Comparison of ENCODE assay signal across 1 cellular context in the genomic region with DNA sequence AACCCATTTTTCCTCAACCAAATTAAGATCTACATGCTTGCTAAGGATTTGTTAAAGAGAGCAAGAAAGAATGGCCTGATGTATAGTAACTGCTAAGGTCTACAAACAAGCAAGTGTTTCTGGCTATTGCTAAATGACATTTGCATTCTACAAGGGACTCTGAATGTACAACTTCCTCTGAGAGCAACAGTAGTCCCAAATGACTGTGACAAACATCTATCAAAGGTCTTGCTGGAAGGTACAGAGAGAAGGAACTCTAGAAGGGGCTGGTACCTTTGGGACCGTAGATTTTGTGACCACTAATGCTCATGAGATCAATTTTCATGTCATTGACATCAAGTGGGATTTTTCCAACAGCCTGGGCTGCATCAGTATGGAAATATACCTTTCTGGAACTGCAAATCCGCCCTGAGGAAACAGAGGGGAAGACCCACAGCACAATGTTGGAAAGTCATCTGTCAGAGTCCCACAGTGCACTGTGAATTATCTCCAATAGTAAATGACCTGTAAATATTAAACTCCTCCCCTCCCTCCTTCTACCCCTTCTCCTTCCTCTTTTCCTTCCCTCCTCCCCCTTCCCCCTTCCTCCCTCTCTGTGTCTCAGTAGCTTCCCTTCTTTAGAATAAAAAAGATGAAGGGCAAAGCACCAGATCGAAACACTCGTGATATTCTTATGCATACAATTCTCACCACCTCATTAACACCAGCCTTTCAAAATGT.
TF ChIP-seq lines count a peak whose summit lies in the region.

No MANE protein-coding gene starts in this region.

TF ChIP-seq in GM23338, 12 proteins besides CTCF, POLR2A, EP300 and RAD21 (continued from another document):
- TF ChIP-seq, protein P1, sequence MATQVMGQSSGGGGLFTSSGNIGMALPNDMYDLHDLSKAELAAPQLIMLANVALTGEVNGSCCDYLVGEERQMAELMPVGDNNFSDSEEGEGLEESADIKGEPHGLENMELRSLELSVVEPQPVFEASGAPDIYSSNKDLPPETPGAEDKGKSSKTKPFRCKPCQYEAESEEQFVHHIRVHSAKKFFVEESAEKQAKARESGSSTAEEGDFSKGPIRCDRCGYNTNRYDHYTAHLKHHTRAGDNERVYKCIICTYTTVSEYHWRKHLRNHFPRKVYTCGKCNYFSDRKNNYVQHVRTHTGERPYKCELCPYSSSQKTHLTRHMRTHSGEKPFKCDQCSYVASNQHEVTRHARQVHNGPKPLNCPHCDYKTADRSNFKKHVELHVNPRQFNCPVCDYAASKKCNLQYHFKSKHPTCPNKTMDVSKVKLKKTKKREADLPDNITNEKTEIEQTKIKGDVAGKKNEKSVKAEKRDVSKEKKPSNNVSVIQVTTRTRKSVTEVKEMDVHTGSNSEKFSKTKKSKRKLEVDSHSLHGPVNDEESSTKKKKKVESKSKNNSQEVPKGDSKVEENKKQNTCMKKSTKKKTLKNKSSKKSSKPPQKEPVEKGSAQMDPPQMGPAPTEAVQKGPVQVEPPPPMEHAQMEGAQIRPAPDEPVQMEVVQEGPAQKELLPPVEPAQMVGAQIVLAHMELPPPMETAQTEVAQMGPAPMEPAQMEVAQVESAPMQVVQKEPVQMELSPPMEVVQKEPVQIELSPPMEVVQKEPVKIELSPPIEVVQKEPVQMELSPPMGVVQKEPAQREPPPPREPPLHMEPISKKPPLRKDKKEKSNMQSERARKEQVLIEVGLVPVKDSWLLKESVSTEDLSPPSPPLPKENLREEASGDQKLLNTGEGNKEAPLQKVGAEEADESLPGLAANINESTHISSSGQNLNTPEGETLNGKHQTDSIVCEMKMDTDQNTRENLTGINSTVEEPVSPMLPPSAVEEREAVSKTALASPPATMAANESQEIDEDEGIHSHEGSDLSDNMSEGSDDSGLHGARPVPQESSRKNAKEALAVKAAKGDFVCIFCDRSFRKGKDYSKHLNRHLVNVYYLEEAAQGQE (IDR thresholded peaks at IDR 0.05; ENCODE audit: unreplicated experiment), result no peak
- TF ChIP-seq ZNF331 (CRISPR knock-in tag; IDR thresholded peaks at IDR 0.05; ENCODE audit: low read depth), result no peak
- TF ChIP-seq, protein P2, sequence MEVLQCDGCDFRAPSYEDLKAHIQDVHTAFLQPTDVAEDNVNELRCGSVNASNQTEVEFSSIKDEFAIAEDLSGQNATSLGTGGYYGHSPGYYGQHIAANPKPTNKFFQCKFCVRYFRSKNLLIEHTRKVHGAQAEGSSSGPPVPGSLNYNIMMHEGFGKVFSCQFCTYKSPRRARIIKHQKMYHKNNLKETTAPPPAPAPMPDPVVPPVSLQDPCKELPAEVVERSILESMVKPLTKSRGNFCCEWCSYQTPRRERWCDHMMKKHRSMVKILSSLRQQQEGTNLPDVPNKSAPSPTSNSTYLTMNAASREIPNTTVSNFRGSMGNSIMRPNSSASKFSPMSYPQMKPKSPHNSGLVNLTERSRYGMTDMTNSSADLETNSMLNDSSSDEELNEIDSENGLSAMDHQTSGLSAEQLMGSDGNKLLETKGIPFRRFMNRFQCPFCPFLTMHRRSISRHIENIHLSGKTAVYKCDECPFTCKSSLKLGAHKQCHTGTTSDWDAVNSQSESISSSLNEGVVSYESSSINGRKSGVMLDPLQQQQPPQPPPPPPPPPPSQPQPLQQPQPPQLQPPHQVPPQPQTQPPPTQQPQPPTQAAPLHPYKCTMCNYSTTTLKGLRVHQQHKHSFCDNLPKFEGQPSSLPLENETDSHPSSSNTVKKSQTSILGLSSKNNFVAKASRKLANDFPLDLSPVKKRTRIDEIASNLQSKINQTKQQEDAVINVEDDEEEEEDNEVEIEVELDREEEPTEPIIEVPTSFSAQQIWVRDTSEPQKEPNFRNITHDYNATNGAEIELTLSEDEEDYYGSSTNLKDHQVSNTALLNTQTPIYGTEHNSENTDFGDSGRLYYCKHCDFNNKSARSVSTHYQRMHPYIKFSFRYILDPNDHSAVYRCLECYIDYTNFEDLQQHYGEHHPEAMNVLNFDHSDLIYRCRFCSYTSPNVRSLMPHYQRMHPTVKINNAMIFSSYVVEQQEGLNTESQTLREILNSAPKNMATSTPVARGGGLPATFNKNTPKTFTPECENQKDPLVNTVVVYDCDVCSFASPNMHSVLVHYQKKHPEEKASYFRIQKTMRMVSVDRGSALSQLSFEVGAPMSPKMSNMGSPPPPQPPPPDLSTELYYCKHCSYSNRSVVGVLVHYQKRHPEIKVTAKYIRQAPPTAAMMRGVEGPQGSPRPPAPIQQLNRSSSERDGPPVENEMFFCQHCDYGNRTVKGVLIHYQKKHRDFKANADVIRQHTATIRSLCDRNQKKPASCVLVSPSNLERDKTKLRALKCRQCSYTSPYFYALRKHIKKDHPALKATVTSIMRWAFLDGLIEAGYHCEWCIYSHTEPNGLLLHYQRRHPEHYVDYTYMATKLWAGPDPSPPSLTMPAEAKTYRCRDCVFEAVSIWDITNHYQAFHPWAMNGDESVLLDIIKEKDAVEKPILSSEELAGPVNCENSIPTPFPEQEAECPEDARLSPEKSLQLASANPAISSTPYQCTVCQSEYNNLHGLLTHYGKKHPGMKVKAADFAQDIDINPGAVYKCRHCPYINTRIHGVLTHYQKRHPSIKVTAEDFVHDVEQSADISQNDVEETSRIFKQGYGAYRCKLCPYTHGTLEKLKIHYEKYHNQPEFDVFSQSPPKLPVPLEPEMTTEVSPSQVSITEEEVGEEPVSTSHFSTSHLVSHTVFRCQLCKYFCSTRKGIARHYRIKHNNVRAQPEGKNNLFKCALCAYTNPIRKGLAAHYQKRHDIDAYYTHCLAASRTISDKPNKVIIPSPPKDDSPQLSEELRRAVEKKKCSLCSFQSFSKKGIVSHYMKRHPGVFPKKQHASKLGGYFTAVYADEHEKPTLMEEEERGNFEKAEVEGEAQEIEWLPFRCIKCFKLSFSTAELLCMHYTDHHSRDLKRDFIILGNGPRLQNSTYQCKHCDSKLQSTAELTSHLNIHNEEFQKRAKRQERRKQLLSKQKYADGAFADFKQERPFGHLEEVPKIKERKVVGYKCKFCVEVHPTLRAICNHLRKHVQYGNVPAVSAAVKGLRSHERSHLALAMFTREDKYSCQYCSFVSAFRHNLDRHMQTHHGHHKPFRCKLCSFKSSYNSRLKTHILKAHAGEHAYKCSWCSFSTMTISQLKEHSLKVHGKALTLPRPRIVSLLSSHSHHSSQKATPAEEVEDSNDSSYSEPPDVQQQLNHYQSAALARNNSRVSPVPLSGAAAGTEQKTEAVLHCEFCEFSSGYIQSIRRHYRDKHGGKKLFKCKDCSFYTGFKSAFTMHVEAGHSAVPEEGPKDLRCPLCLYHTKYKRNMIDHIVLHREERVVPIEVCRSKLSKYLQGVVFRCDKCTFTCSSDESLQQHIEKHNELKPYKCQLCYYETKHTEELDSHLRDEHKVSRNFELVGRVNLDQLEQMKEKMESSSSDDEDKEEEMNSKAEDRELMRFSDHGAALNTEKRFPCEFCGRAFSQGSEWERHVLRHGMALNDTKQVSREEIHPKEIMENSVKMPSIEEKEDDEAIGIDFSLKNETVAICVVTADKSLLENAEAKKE (CRISPR knock-in tag; IDR thresholded peaks at IDR 0.05), result no peak
- TF ChIP-seq STAT1 (IDR thresholded peaks at IDR 0.05; ENCODE audit: unreplicated experiment), result no peak
- no peak for TF ChIP-seq ZNF114 (CRISPR knock-in tag; IDR thresholded peaks at IDR 0.05)
- no peak for TF ChIP-seq JUNB (IDR thresholded peaks at IDR 0.05; ENCODE audit: unreplicated experiment)
TF ChIP-seq in GM23338: peak in this region for 0.
